Comparison of ENCODE assay signal across 33 cellular contexts in the genomic region with DNA sequence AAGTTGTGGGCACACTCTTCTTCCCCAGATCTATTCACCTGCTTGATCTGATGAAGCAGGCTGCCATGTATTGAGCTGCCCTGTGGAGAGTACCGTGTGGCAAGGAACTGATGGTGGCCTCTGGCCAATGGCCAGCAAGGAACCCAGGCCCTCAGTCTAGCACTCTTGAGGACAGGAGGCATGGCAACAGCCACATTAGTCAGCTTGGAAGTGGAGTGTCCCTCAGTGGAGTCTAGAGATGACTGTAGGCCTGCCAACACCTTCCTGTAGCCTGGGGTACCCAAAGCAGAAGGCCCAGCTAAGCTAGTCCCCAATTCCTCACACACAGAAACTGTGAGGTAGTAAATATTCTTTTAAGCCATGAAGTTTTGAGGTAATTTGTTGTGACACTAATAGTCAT.
"Had no signal": no experiment of that assay in that cellular context is flagged by ENCODE, and none has a peak within 500 bp of the region (broad histone marks: within the 10 kb centered on the region; RNA-seq: fewer than 3 reads in every experiment).

No MANE protein-coding gene starts in this region.

- H3K4me1 Mint-ChIP-seq: activated naive CD4-positive, alpha-beta T cell treated with anti-CD3 and anti-CD28 coated beads, Interleukin-2, amount 10 ng/mL, durations not matched to agents 7 days and 5 days; activated naive CD8-positive, alpha-beta T cell treated with anti-CD3 and anti-CD28 coated beads, Interleukin-2, amount 50 U/mL, for 24 hours; brain had no signal

- H3K9me3 Mint-ChIP-seq: activated CD4-positive, alpha-beta memory T cell treated with anti-CD3 and anti-CD28 coated beads for 36 hours; activated naive CD4-positive, alpha-beta T cell treated with anti-CD3 and anti-CD28 coated beads, Interleukin-2, amount 10 ng/mL, durations not matched to agents 7 days and 5 days; activated naive CD8-positive, alpha-beta T cell treated with anti-CD3 and anti-CD28 coated beads, Interleukin-2, amount 50 U/mL, for 24 hours; brain; T-helper 1 cell treated with Interleukin-12 subunit alpha and Interleukin-12 subunit beta and Interleukin-4 antibody, amounts not matched to agents 30 μg/mL and 1 μg/mL, for 36 hours; T-helper 2 cell treated with Interferon-gamma antibody and Interleukin-4, amounts not matched to agents 5 μg/mL and 100 μg/mL, for 36 hours had no signal

- H3K4me3 Mint-ChIP-seq: activated CD4-positive, alpha-beta memory T cell treated with anti-CD3 and anti-CD28 coated beads for 36 hours; activated naive CD4-positive, alpha-beta T cell treated with anti-CD3 and anti-CD28 coated beads, Interleukin-2, amount 10 ng/mL, durations not matched to agents 7 days and 5 days; activated naive CD8-positive, alpha-beta T cell; activated naive CD8-positive, alpha-beta T cell treated with anti-CD3 and anti-CD28 coated beads, Interleukin-2, amount 50 U/mL, for 24 hours; brain; T-helper 1 cell treated with Interleukin-12 subunit alpha and Interleukin-12 subunit beta and Interleukin-4 antibody, amounts not matched to agents 30 μg/mL and 1 μg/mL, for 36 hours; T-helper 2 cell treated with Interferon-gamma antibody and Interleukin-4, amounts not matched to agents 5 μg/mL and 100 μg/mL, for 36 hours had no signal

- H3K27me3 Mint-ChIP-seq: activated CD4-positive, alpha-beta memory T cell treated with anti-CD3 and anti-CD28 coated beads for 36 hours; activated naive CD4-positive, alpha-beta T cell treated with anti-CD3 and anti-CD28 coated beads, Interleukin-2, amount 10 ng/mL, durations not matched to agents 7 days and 5 days; activated naive CD8-positive, alpha-beta T cell; activated naive CD8-positive, alpha-beta T cell treated with anti-CD3 and anti-CD28 coated beads, Interleukin-2, amount 50 U/mL, for 24 hours; brain had no signal

- H3K4me3 ChIP-seq: Peyer's patch, SJSA1 had no signal

- H3K36me3 Mint-ChIP-seq: activated CD4-positive, alpha-beta memory T cell treated with anti-CD3 and anti-CD28 coated beads for 36 hours; activated naive CD4-positive, alpha-beta T cell treated with anti-CD3 and anti-CD28 coated beads, Interleukin-2, amount 10 ng/mL, durations not matched to agents 7 days and 5 days; activated naive CD8-positive, alpha-beta T cell had no signal

- DNase-seq: activated CD4-positive, alpha-beta memory T cell treated with anti-CD3 and anti-CD28 coated beads for 36 hours; activated CD4-positive, alpha-beta T cell treated with anti-CD3 and anti-CD28 coated beads for 4 hours; activated CD4-positive, alpha-beta T cell treated with anti-CD3 and anti-CD28 coated beads, Interleukin-2, amount 50 U/mL, for 1 hour; activated CD8-positive, alpha-beta memory T cell treated with anti-CD3 and anti-CD28 coated beads, Interleukin-2, amount 50 U/mL, for 48 hours; activated effector memory CD4-positive, alpha-beta T cell treated with Interleukin-2 at 50 U/mL for 16 hours; activated naive CD4-positive, alpha-beta T cell treated with anti-CD3 and anti-CD28 coated beads, Interleukin-2, amount 10 ng/mL, durations not matched to agents 7 days and 5 days; activated naive CD8-positive, alpha-beta T cell treated with anti-CD3 and anti-CD28 coated beads, Interleukin-2, amount 50 U/mL, for 24 hours; activated T-cell treated with anti-CD3 and anti-CD28 coated beads, Interleukin-2, amount 50 U/mL, for 48 hours; anterior cingulate cortex; caudate nucleus; KG1; MM.1S; NCI-H1092 treated with DMSO at 0.1 percent for 48 hours; NCI-H1417; NCI-H146; NCI-H187; NCI-H2029 treated with DMSO at 0.1 percent for 48 hours; NCI-H2107; NCI-H226; NCI-H446 treated with DMSO at 0.1 percent for 48 hours; NCI-H524 treated with DMSO at 0.1 percent for 48 hours; NCI-H748 treated with DMSO at 0.1 percent for 48 hours; NK-92 treated with Interleukin-12 subunit alpha and Interleukin-12 subunit beta, amount 100 ng/mL, for 24 hours; PC-3; Peyer's patch; RPMI8226; SHP77 treated with DMSO at 0.1 percent for 48 hours; SK-N-SH had no signal

- ATAC-seq: activated naive CD8-positive, alpha-beta T cell treated with anti-CD3 and anti-CD28 coated beads, Interleukin-2, amount 50 U/mL, for 24 hours; PC-3 had no signal

- H3K27ac Mint-ChIP-seq: activated CD4-positive, alpha-beta memory T cell treated with anti-CD3 and anti-CD28 coated beads for 36 hours; activated naive CD4-positive, alpha-beta T cell treated with anti-CD3 and anti-CD28 coated beads, Interleukin-2, amount 10 ng/mL, durations not matched to agents 7 days and 5 days; activated naive CD8-positive, alpha-beta T cell; activated naive CD8-positive, alpha-beta T cell treated with anti-CD3 and anti-CD28 coated beads, Interleukin-2, amount 50 U/mL, for 24 hours; brain; T-helper 1 cell treated with Interleukin-12 subunit alpha and Interleukin-12 subunit beta and Interleukin-4 antibody, amounts not matched to agents 30 μg/mL and 1 μg/mL, for 36 hours; T-helper 2 cell treated with Interferon-gamma antibody and Interleukin-4, amounts not matched to agents 5 μg/mL and 100 μg/mL, for 36 hours had no signal
